ENCODE assay signal across 1 cellular context in genomic region chr5:10513501-10514442, GRCh38.
TF ChIP-seq lines count a peak whose summit lies in the region.

No MANE protein-coding gene starts in this region.

TF ChIP-seq in SK-N-SH, 30 proteins besides CTCF, POLR2A, EP300 and RAD21 (continued from another document):
- TF ChIP-seq, protein P1, sequence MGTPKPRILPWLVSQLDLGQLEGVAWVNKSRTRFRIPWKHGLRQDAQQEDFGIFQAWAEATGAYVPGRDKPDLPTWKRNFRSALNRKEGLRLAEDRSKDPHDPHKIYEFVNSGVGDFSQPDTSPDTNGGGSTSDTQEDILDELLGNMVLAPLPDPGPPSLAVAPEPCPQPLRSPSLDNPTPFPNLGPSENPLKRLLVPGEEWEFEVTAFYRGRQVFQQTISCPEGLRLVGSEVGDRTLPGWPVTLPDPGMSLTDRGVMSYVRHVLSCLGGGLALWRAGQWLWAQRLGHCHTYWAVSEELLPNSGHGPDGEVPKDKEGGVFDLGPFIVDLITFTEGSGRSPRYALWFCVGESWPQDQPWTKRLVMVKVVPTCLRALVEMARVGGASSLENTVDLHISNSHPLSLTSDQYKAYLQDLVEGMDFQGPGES (IDR thresholded peaks at IDR 0.05; ENCODE audit: low read depth, low read length), result no peak
- TF ChIP-seq, protein P2, sequence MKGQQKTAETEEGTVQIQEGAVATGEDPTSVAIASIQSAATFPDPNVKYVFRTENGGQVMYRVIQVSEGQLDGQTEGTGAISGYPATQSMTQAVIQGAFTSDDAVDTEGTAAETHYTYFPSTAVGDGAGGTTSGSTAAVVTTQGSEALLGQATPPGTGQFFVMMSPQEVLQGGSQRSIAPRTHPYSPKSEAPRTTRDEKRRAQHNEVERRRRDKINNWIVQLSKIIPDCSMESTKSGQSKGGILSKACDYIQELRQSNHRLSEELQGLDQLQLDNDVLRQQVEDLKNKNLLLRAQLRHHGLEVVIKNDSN (IDR thresholded peaks at IDR 0.05; ENCODE audit: borderline replicate concordance, low read depth), result no peak
